12 cellular contexts compared by ENCODE assay signal in the genomic region with DNA sequence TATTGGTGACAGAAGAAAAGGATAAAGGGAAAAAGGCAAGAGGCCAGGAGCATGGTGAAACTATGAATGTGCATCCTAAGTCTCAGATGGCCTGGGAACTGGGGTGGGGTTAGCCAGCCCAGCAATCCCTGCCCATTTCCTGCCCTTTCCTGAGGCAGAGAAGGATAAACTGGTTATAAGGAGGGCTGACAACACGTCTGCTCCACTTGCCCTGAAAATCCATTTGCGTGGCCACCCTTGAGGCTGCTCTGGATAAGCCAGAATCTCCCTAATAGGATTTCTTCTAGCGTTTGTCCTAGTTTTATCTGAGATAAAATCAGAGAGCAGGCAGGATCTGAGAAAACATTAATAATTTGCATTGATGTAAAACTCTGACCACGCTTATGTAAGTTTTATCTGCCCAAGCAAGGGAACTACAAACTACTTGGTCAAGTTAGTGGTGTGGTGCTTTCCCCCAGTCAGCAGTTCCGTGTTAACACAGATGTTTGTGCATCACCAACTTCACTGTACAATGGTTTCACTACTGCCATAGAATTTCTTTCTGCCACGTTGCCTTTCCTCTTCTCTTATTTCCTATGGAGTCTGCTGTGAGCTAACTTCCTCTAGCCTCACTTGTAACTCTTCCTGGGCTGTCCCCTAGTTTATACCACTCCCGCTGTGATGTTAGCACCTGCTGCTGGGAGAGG.
A peak's percentile ranks its signal among the peaks of the same experiment; 100 is the strongest.
DNase-seq lines count a peak whose midpoint lies in the region; ATAC-seq and TF ChIP-seq lines count a peak whose summit lies in the region.
"Had no signal": no experiment of that assay in that cellular context is flagged by ENCODE, and none has a peak within 500 bp of the region (broad histone marks: within the 10 kb centered on the region; RNA-seq: fewer than 3 reads in every experiment).

No MANE protein-coding gene starts in this region.

- intact Hi-C loops in activated B cell treated with CpG ODN at 0.5 μM for 24 hours (cut with micrococcal nuclease): no loop called here

- peaks cover 7% of the 10 kb centered on the region for H3K27me3 Mint-ChIP-seq in activated B cell treated with CpG ODN at 0.5 μM for 24 hours
- H3K27me3 Mint-ChIP-seq: activated CD4-positive, alpha-beta T cell treated with anti-CD3 and anti-CD28 coated beads, Interleukin-2, amount 10 ng/mL, durations not matched to agents 24 days and 14 days had no signal

- H3K36me3 Mint-ChIP-seq in activated B cell treated with CpG ODN at 0.5 μM for 24 hours (ENCODE audit: low read depth): no peaks in the 10 kb centered on the region

- POLR2A ChIA-PET in activated B cell treated with CpG ODN at 0.5 μM for 24 hours (lab: Charles Lee): no interaction called here

- peak overlapping the region; percentile 76 for H3K27ac Mint-ChIP-seq in activated B cell treated with CpG ODN at 0.5 μM for 24 hours
- H3K27ac Mint-ChIP-seq: activated CD4-positive, alpha-beta T cell treated with anti-CD3 and anti-CD28 coated beads, Interleukin-2, amount 10 ng/mL, durations not matched to agents 24 days and 14 days had no signal

- CTCF ChIA-PET in activated B cell treated with CpG ODN at 0.5 μM for 24 hours (lab: Charles Lee): no interaction called here

- peaks cover 23% of the 10 kb centered on the region for H3K4me1 Mint-ChIP-seq in activated B cell treated with CpG ODN at 0.5 μM for 24 hours
- H3K4me1 Mint-ChIP-seq: activated CD4-positive, alpha-beta T cell treated with anti-CD3 and anti-CD28 coated beads, Interleukin-2, amount 10 ng/mL, durations not matched to agents 24 days and 14 days had no signal

- ATAC-seq in GM18519 (IDR thresholded peaks at IDR 0.05; ENCODE audit: low FRiP score, unreplicated experiment) (peak; percentile 94), GM21515 (IDR thresholded peaks at IDR 0.05; ENCODE audit: unreplicated experiment) (peak; percentile 91), HG03103 (IDR thresholded peaks at IDR 0.05; ENCODE audit: low read depth, unreplicated experiment) (peak; percentile 97), activated B cell treated with CpG ODN at 0.5 μM for 24 hours (ENCODE audit: low read depth) (peak; percentile 92), esophagus mucosa (no peak)

- DNase-seq in activated B cell treated with CpG ODN at 0.5 μM for 24 hours (no peak), activated gamma-delta T cell (lab: John Stamatoyannopoulos, UW) (no peak), NCI-H748 treated with DMSO at 0.1 percent for 48 hours (lab: John Stamatoyannopoulos, UW) (no peak)
- DNase-seq in stimulated activated CD4-positive, alpha-beta T cell treated with anti-CD3 and anti-CD28 coated beads, Interleukin-12 subunit alpha, Interleukin-12 subunit beta, amount 100 ng/mL, for 4 hours: no peak
- DNase-seq: activated CD4-positive, alpha-beta T cell treated with anti-CD3 and anti-CD28 coated beads, Interleukin-2, amount 10 ng/mL, durations not matched to agents 24 days and 14 days; COR-L47; GM23248; sigmoid colon had no signal

- no peak for TF ChIP-seq CTCF in activated B cell treated with CpG ODN at 0.5 μM for 24 hours (IDR thresholded peaks at IDR 0.05)

- H3K9me3 Mint-ChIP-seq in activated B cell treated with CpG ODN at 0.5 μM for 24 hours: no peaks in the 10 kb centered on the region
- H3K9me3 Mint-ChIP-seq: activated CD4-positive, alpha-beta T cell treated with anti-CD3 and anti-CD28 coated beads, Interleukin-2, amount 10 ng/mL, durations not matched to agents 24 days and 14 days had no signal

- peak overlapping the region; percentile 8 for H3K4me3 Mint-ChIP-seq in activated B cell treated with CpG ODN at 0.5 μM for 24 hours
- H3K4me3 Mint-ChIP-seq: activated CD4-positive, alpha-beta T cell treated with anti-CD3 and anti-CD28 coated beads, Interleukin-2, amount 10 ng/mL, durations not matched to agents 24 days and 14 days had no signal
